16 cellular contexts compared by ENCODE assay signal in the genomic region with DNA sequence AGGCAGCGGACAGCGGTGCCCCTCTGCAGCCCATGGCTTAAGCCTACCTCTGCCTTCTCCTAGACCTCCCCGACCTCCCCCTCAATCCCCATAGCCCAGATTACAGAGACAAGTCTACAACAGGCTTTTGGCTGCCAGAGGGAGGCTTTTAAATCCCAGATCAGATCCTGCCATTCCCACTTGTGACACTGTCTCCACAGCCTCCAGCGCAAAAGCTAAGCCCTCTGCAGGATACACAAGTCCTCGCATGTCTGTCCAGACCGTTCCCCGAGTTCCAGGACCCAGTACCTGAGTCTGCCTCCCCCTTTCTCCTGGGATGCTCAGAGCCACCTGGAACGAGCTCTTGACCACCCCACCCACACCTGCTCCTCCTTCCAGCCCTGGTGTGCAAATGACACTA.
"Had no signal": no experiment of that assay in that cellular context is flagged by ENCODE, and none has a peak within 500 bp of the region (broad histone marks: within the 10 kb centered on the region; RNA-seq: fewer than 3 reads in every experiment).

No MANE protein-coding gene starts in this region.

- H3K4me3 ChIP-seq: body of pancreas, coronary artery, gastroesophageal sphincter, heart right ventricle, prostate gland, tibial nerve had no signal

- H3K4me3 Mint-ChIP-seq: activated CD4-positive, alpha-beta T cell treated with anti-CD3 and anti-CD28 coated beads for 36 hours; neural crest cell had no signal

- H3K27ac Mint-ChIP-seq: activated CD4-positive, alpha-beta T cell treated with anti-CD3 and anti-CD28 coated beads for 36 hours had no signal

- H3K9me3 Mint-ChIP-seq: neural crest cell had no signal

- H3K4me1 ChIP-seq: body of pancreas, prostate gland had no signal

- H3K9me3 ChIP-seq: body of pancreas, gastroesophageal sphincter, heart right ventricle, prostate gland, tibial nerve had no signal

- H3K27ac ChIP-seq: body of pancreas, coronary artery, gastroesophageal sphincter, heart right ventricle, prostate gland, tibial nerve had no signal

- H3K27me3 Mint-ChIP-seq: activated CD4-positive, alpha-beta T cell treated with anti-CD3 and anti-CD28 coated beads for 36 hours had no signal

- H3K27me3 ChIP-seq: body of pancreas, gastroesophageal sphincter, heart right ventricle, tibial nerve had no signal

- H3K36me3 ChIP-seq: prostate gland had no signal

- DNase-seq: activated CD4-positive, alpha-beta T cell treated with anti-CD3 and anti-CD28 coated beads for 36 hours; activated CD4-positive, alpha-beta T cell treated with anti-CD3 and anti-CD28 coated beads, Interleukin-2, amount 50 U/mL, for 48 hours; activated naive CD4-positive, alpha-beta T cell treated with Interleukin-2 at 50 U/mL for 16 hours; body of pancreas; heart right ventricle; kidney glomerular epithelial cell; left ventricle myocardium superior; stimulated activated CD4-positive, alpha-beta T cell treated with anti-CD3 and anti-CD28 coated beads, Interleukin-4, amount 100 ng/mL, for 4 hours; stimulated activated naive CD4-positive, alpha-beta T cell; T-helper 2 cell had no signal

- ATAC-seq: activated CD4-positive, alpha-beta T cell treated with anti-CD3 and anti-CD28 coated beads for 36 hours; body of pancreas; gastroesophageal sphincter; heart right ventricle; left ventricle myocardium superior; sciatic nerve had no signal

- H3K4me1 Mint-ChIP-seq: activated CD4-positive, alpha-beta T cell treated with anti-CD3 and anti-CD28 coated beads for 36 hours; neural crest cell had no signal
